ENCODE assay signal across 8 cellular contexts in genomic region chr17:68511254-68511670, GRCh38. TPM values are rescaled to one million over a fixed set of nuclear protein-coding genes. Genes with fewer than 3 reads are reported as not detected.
DNase-seq lines count a peak whose midpoint lies in the region; TF ChIP-seq lines count a peak whose summit lies in the region.

No MANE protein-coding gene starts in this region.

- peaks cover 3% of the 10 kb centered on the region for H3K36me3 Mint-ChIP-seq in IgD-negative memory B cell
- peaks cover 13% of the 10 kb centered on the region for H3K36me3 Mint-ChIP-seq in brain

- peak overlapping the region in 1 of 2 experiments; percentile 65 for H3K4ac ChIP-seq in mesenchymal stem cell (ENCODE audit: low read depth in 1 of 2, low read length in 2 of 2)

- H3K4me3 ChIP-seq in BLaER1 (peak overlapping the region; percentile 94), mesenchymal stem cell (ENCODE audit: insufficient read depth in 1 of 2, low read depth in 1 of 2, low read length in 2 of 2) (peak overlapping the region; percentile 91 to 94), uterus (peak overlapping the region; percentile 64 to 75)

- H3K79me1 ChIP-seq in mesenchymal stem cell (replicated peaks; ENCODE audit: low read length, poor library complexity, severe bottlenecking), result peaks cover 3% of the 10 kb centered on the region

- H3K4me1 ChIP-seq in BLaER1, result peaks cover 29% of the 10 kb centered on the region
- peaks cover 4% of the 10 kb centered on the region for H3K4me1 ChIP-seq in mesenchymal stem cell (ENCODE audit: control insufficient read depth, insufficient read depth, low read depth, low read length)
- H3K4me1 ChIP-seq in uterus, result peaks cover 0 to 3% of the 10 kb centered on the region in 2 donors

- peak overlapping the region; percentile 82 to 96 (median 90) for H3K4me3 Mint-ChIP-seq in IgD-negative memory B cell
- peak overlapping the region; percentile 90 to 94 (median 92) for H3K4me3 Mint-ChIP-seq in brain

- H3K9me3 ChIP-seq in BLaER1, result no peaks in the 10 kb centered on the region
- no peaks in the 10 kb centered on the region for H3K9me3 ChIP-seq in mesenchymal stem cell (ENCODE audit: control insufficient read depth, low read length)
- H3K9me3 ChIP-seq in uterus, result no peaks in the 10 kb centered on the region

- H2BK15ac ChIP-seq in mesenchymal stem cell (ENCODE audit: low read depth, poor library complexity, severe bottlenecking), result no peak overlapping the region

- intact Hi-C loops in uterus (cut with DNase I; ENCODE audit: low total_unique reads), result no loop called here

- H4K20me1 ChIP-seq in BLaER1, result peaks cover 36% of the 10 kb centered on the region

- peak overlapping the region in 1 of 2 experiments; percentile 77 for H3K18ac ChIP-seq in mesenchymal stem cell (ENCODE audit: low read depth in 1 of 2, low read length in 2 of 2)

- H3K27me3 Mint-ChIP-seq in IgD-negative memory B cell (no peaks in the 10 kb centered on the region), brain (peaks cover 9% of the 10 kb centered on the region)

- H3K9ac ChIP-seq in BLaER1 (peak overlapping the region; percentile 91), mesenchymal stem cell (ENCODE audit: low read length) (peak overlapping the region; percentile 100)

- peak overlapping the region in 1 of 2 experiments; percentile 50 for H2BK12ac ChIP-seq in mesenchymal stem cell (ENCODE audit: low read length in 2 of 2)

- no peak overlapping the region for H2AK5ac ChIP-seq in mesenchymal stem cell (ENCODE audit: low read length, severe bottlenecking)

- no peak for TF ChIP-seq POLR2A in uterus (IDR thresholded peaks at IDR 0.05)

- H3K36me3 ChIP-seq in BLaER1, result peaks cover 10% of the 10 kb centered on the region; the same call in 1 of the 2 replicates
- peaks cover 0 to 13% of the 10 kb centered on the region in 2 experiments for H3K36me3 ChIP-seq in mesenchymal stem cell (ENCODE audit: control insufficient read depth in 1 of 2, insufficient read depth in 2 of 2, low read depth in 1 of 2, low read length in 2 of 2)
- H3K36me3 ChIP-seq in uterus, result no peaks in the 10 kb centered on the region

- H3K4me2 ChIP-seq in BLaER1 (peak overlapping the region; percentile 87), mesenchymal stem cell (ENCODE audit: low read length, poor library complexity, severe bottlenecking) (peak overlapping the region; percentile 90)

- H4K91ac ChIP-seq in mesenchymal stem cell (ENCODE audit: low read length), result no peak overlapping the region

- no peaks in the 10 kb centered on the region for H3K9me3 Mint-ChIP-seq in IgD-negative memory B cell
- peaks cover 0 to 4% (median 0%) of the 10 kb centered on the region in 5 experiments for H3K9me3 Mint-ChIP-seq in brain

- H3K27ac Mint-ChIP-seq in IgD-negative memory B cell (peak overlapping the region; percentile 96 to 99 (median 98)), brain (peak overlapping the region; percentile 97 to 100 (median 99))

- peak overlapping the region; percentile 54 for H2AFZ ChIP-seq in mesenchymal stem cell (ENCODE audit: low read depth, low read length)

- no peak overlapping the region for H3K23ac ChIP-seq in mesenchymal stem cell (ENCODE audit: low read length in 2 of 2)

- H3K4me1 Mint-ChIP-seq in IgD-negative memory B cell (peaks cover 29 to 32% (median 29%) of the 10 kb centered on the region in 3 donors), brain (peaks cover 50% of the 10 kb centered on the region)

- no peak overlapping the region for H2BK5ac ChIP-seq in mesenchymal stem cell (ENCODE audit: low read depth, low read length, poor library complexity, severe bottlenecking)

- no peaks in the 10 kb centered on the region for H3K27me3 ChIP-seq in BLaER1
- no peaks in the 10 kb centered on the region for H3K27me3 ChIP-seq in mesenchymal stem cell (ENCODE audit: control insufficient read depth in 1 of 2, insufficient read depth in 1 of 2, low read length in 2 of 2)
- no peaks in the 10 kb centered on the region for H3K27me3 ChIP-seq in uterus

- TF ChIP-seq CTCF in brain (conservative IDR thresholded peaks at IDR 0.05) (no peak), uterus (IDR thresholded peaks at IDR 0.05) (no peak)

- peak overlapping the region; percentile 34 for H2BK120ac ChIP-seq in mesenchymal stem cell (ENCODE audit: low read depth, low read length)

- DNase-seq in mesenchymal stem cell, result peak; percentile 61
- DNase-seq in uterus, result peak in 1 of 2 donors; percentile 70
- DNase-seq in activated CD8-positive, alpha-beta memory T cell treated with anti-CD3 and anti-CD28 coated beads for 24 hours, result no peak
- no peak for DNase-seq in A172 (ENCODE audit: low spot score)
- DNase-seq in NCI-H1436 (lab: John Stamatoyannopoulos, UW), result no peak

- peak overlapping the region; percentile 90 for H4K8ac ChIP-seq in mesenchymal stem cell (ENCODE audit: low read length)

- WGBS in mesenchymal stem cell, result 5% methylated on average over 9 of the region's 10 CpGs

- H3K27ac ChIP-seq in BLaER1 (peak overlapping the region; percentile 88), mesenchymal stem cell (ENCODE audit: low read length, poor library complexity, severe bottlenecking) (peak overlapping the region; percentile 68), uterus (peak overlapping the region; percentile 99)

- peak overlapping the region in 1 of 2 experiments; percentile 68 for H3K14ac ChIP-seq in mesenchymal stem cell (ENCODE audit: low read length in 2 of 2)

RNA-seq across cellular contexts. Expression of gene PRKAR1A, which starts 1.0 kb away (rescaled TPM):
- polyA plus RNA-seq in IgD-negative memory B cell, result 175 TPM
- 187 TPM for polyA plus RNA-seq in brain (ENCODE audit: insufficient read depth, low read depth, low replicate concordance)
- 168 TPM for polyA plus RNA-seq in mesenchymal stem cell (2013, experiment 1 of 2)
- polyA plus RNA-seq in mesenchymal stem cell (2013, experiment 2 of 2), result 173 TPM
- 100 to 1,000 TPM; 171 to 532 (median 388) TPM for total RNA-seq in uterus
- total RNA-seq in A172 (2014; rRNA removed; shearing (Covaris generic)), result 253 and 301 TPM in 2 replicates

RNA-seq across cellular contexts. Expression of gene WIPI1, which starts 54.0 kb away (rescaled TPM):
- polyA plus RNA-seq in IgD-negative memory B cell (6.7 TPM), brain (ENCODE audit: insufficient read depth, low read depth, low replicate concordance) (6.4 TPM)
- polyA plus RNA-seq in mesenchymal stem cell (2013, experiment 1 of 2), result 197 TPM
- polyA plus RNA-seq in mesenchymal stem cell (2013, experiment 2 of 2), result 194 TPM
- total RNA-seq in uterus, result 10 to 100 TPM in 3 of 4 donors, 1 to 10 TPM in 1; 7.9 to 40.7 (median 27.9) TPM
- total RNA-seq in A172 (2014; rRNA removed; shearing (Covaris generic)), result 31.8 and 32.8 TPM in 2 replicates
